9 cellular contexts compared by ENCODE assay signal in the genomic region with DNA sequence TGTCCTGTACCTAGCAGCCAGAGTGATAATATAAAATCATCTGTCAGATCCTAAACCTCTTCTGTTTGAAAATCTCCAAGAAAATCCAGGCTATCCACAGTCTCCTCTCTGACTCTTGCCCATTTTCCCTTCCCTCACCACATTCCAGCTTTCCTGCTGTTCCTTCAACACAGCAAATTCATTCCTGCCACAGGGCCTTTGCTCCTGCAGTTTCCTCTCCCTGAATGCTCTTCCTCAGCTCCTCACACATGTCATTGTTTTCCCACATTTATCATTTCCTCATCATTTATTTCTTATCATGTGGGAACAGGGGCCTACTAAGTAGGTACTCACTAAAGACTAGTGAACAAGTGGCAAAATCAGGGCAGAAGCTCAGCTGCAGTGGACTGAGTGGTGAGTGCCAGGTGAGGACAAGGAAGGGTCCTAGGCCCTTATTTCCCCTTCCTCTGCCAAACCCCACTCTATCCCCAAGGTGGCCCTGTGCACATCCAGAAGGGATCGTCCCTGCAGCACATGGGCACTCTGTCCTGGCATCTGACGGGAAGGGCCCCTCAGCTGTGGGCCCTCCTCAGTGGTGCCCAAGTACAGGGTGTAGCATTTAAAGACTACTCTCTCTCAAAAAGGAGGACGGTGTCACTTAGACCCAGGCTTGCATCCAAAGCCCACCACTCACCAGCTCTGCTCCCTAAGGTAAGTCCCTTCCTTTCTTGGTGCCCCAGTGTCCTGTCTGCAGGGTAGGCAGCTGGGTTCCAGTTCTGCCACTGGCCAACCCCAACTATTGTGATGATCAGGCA. TPM values are rescaled to one million over a fixed set of nuclear protein-coding genes. Genes with fewer than 3 reads are reported as not detected.
A peak's percentile ranks its signal among the peaks of the same experiment; 100 is the strongest.
DNase-seq lines count a peak whose midpoint lies in the region; ATAC-seq and TF ChIP-seq lines count a peak whose summit lies in the region.
"Had no signal": no experiment of that assay in that cellular context is flagged by ENCODE, and none has a peak within 500 bp of the region (broad histone marks: within the 10 kb centered on the region; RNA-seq: fewer than 3 reads in every experiment).

No MANE protein-coding gene starts in this region.

- TF ChIP-seq CTCF in colonic mucosa (IDR thresholded peaks at IDR 0.05) (no peak), mesothelial cell of epicardium (IDR thresholded peaks at IDR 0.05; ENCODE audit: unreplicated experiment) (no peak)

- DNase-seq in T-helper 17 cell (no peak), colonic mucosa (no peak), mesothelial cell of epicardium (ENCODE audit: low spot score in 2 of 2, unreplicated experiment in 2 of 2) (no peak), Ammon's horn (ENCODE audit: low spot score) (no peak), AG08396 (ENCODE audit: low spot score) (no peak)
- DNase-seq: central memory CD4-positive, alpha-beta T cell; OCI-M1 had no signal

- H3K4me1 ChIP-seq in colonic mucosa, result no peaks in the 10 kb centered on the region

- H3K27me3 Mint-ChIP-seq in T-helper 17 cell, result peaks cover 24% of the 10 kb centered on the region
- H3K27me3 Mint-ChIP-seq in mesothelial cell of epicardium (ENCODE audit: low read depth), result peaks cover 11% of the 10 kb centered on the region

- ATAC-seq in T-helper 17 cell, result no peak
- no peak for ATAC-seq in GM21786 (IDR thresholded peaks at IDR 0.05; ENCODE audit: unreplicated experiment)

- H3K4me1 Mint-ChIP-seq in T-helper 17 cell, result peaks cover 53% of the 10 kb centered on the region
- peaks cover 19% of the 10 kb centered on the region for H3K4me1 Mint-ChIP-seq in mesothelial cell of epicardium

- no peaks in the 10 kb centered on the region for H3K36me3 ChIP-seq in colonic mucosa

- H3K36me3 Mint-ChIP-seq in T-helper 17 cell (ENCODE audit: low read depth), result peaks cover 5% of the 10 kb centered on the region
- peaks cover 3% of the 10 kb centered on the region for H3K36me3 Mint-ChIP-seq in mesothelial cell of epicardium

- no peak overlapping the region for H3K27ac ChIP-seq in colonic mucosa
- H3K27ac ChIP-seq in temporal lobe (ENCODE audit: low read depth, low read length), result peak overlapping the region; percentile 4

- H3K27me3 ChIP-seq in colonic mucosa, result peaks cover 8% of the 10 kb centered on the region

- H3K4me3 ChIP-seq in colonic mucosa, result peak overlapping the region; percentile 18

- H3K4me3 Mint-ChIP-seq in T-helper 17 cell (peak overlapping the region; percentile 83), mesothelial cell of epicardium (peak overlapping the region; percentile 78)

- no peaks in the 10 kb centered on the region for H3K9me3 Mint-ChIP-seq in mesothelial cell of epicardium

- peak overlapping the region in 1 of 2 donors; percentile 51 for H3K9ac ChIP-seq in colonic mucosa (ENCODE audit: low read depth in 2 of 2, low read length in 2 of 2)

- intact Hi-C loops in colonic mucosa (cut with DNase I), result no loop called here

- H3K9me3 ChIP-seq in T-helper 17 cell (ENCODE audit: control insufficient read depth, low read length, poor library complexity, severe bottlenecking), result no peaks in the 10 kb centered on the region
- no peaks in the 10 kb centered on the region for H3K9me3 ChIP-seq in colonic mucosa

- H3K27ac Mint-ChIP-seq in T-helper 17 cell (peak overlapping the region; percentile 70), mesothelial cell of epicardium (peak overlapping the region; percentile 32)

RNA-seq across cellular contexts. Expression of gene LRRC32, which starts 2.0 kb away (rescaled TPM):
- total RNA-seq in T-helper 17 cell, result 10 to 100 TPM in 1 of 2 donors, 1 to 10 TPM in 1; 3.2 to 11.5 TPM
- total RNA-seq in colonic mucosa, result 10 to 100 TPM in 1 of 2 donors, 1 to 10 TPM in 1; 5.9 to 26.8 TPM
- 37.9 to 44.4 TPM (median 43.2 TPM) in 3 replicates for total RNA-seq in mesothelial cell of epicardium
- 2.0 TPM for total RNA-seq in temporal lobe
